Comparison of ENCODE assay signal across 1 cellular context in genomic region chr7:47657126-47657525, GRCh38.
TF ChIP-seq lines count a peak whose summit lies in the region.

No MANE protein-coding gene starts in this region.

TF ChIP-seq in IMR-90, 13 proteins besides CTCF, POLR2A, EP300 and RAD21 (continued from another document):
- TF ChIP-seq RCOR1 (IDR thresholded peaks at IDR 0.05; ENCODE audit: insufficient replicate concordance, low read length) (no peak), SMC3 (IDR thresholded peaks at IDR 0.05; ENCODE audit: low read depth, low read length) (no peak), RFX5 (IDR thresholded peaks at IDR 0.05; ENCODE audit: low read depth, low read length) (no peak), BHLHE40 (IDR thresholded peaks at IDR 0.05; ENCODE audit: low read depth, low read length) (no peak), MAFK (IDR thresholded peaks at IDR 0.05; ENCODE audit: low read depth, low read length) (no peak), CHD1 (IDR thresholded peaks at IDR 0.05; ENCODE audit: low read depth, low read length) (no peak), USF2 (IDR thresholded peaks at IDR 0.05; ENCODE audit: low read depth, low read length) (no peak), FOS (IDR thresholded peaks at IDR 0.05; ENCODE audit: low read depth, low read length) (no peak), MAZ (IDR thresholded peaks at IDR 0.05; ENCODE audit: borderline replicate concordance, low read depth, low read length) (no peak), ELK1 (IDR thresholded peaks at IDR 0.05; ENCODE audit: borderline replicate concordance, low read depth, low read length) (no peak), MXI1 (IDR thresholded peaks at IDR 0.05; ENCODE audit: borderline replicate concordance, low read depth, low read length) (no peak), NFE2L2 (IDR thresholded peaks at IDR 0.05; ENCODE audit: low read depth, low read length) (no peak)
